8 cellular contexts compared by ENCODE assay signal in genomic region chr13:106532111-106532929, GRCh38.
A peak's percentile ranks its signal among the peaks of the same experiment; 100 is the strongest.
DNase-seq lines count a peak whose midpoint lies in the region; ATAC-seq and TF ChIP-seq lines count a peak whose summit lies in the region.

No MANE protein-coding gene starts in this region.

- no peaks in the 10 kb centered on the region for H3K9me3 Mint-ChIP-seq in stimulated activated naive B cell treated with anti-CD40 and anti-IgM and Interleukin-4, amounts not matched to agents 10 μg/mL and 1 μg/mL and 100 μg/mL, for 72 hours

- ATAC-seq in stimulated activated naive B cell treated with anti-CD40 and anti-IgM and Interleukin-4, amounts not matched to agents 10 μg/mL and 1 μg/mL and 100 μg/mL, for 72 hours (replicated peaks): no peak
- ATAC-seq in GM18520 (IDR thresholded peaks at IDR 0.05; ENCODE audit: unreplicated experiment) (no peak), GM18519 (IDR thresholded peaks at IDR 0.05; ENCODE audit: low FRiP score, unreplicated experiment) (no peak)

- H3K27ac ChIP-seq in angular gyrus (ENCODE audit: low read depth, low read length): peak overlapping the region; percentile 62

- H3K27ac Mint-ChIP-seq in stimulated activated naive B cell treated with anti-CD40 and anti-IgM and Interleukin-4, amounts not matched to agents 10 μg/mL and 1 μg/mL and 100 μg/mL, for 72 hours: no peak overlapping the region

- peak overlapping the region; percentile 51 for H3K4me3 ChIP-seq in HFF-Myc (replicated peaks; ENCODE audit: low read depth, low read length)

- no peak for DNase-seq in HFF-Myc (ENCODE audit: extremely low read depth, low read depth)
- peak; percentile 64 for DNase-seq in iris pigment epithelial cell (ENCODE audit: low read depth)
- DNase-seq in stimulated activated naive B cell treated with anti-CD40 and anti-IgM and Interleukin-4, amounts not matched to agents 10 μg/mL and 1 μg/mL and 100 μg/mL, for 72 hours: no peak
- DNase-seq in OCI-M2 (lab: John Stamatoyannopoulos, UW; ENCODE audit: unreplicated experiment): no peak
- DNase-seq in GM19238 (ENCODE audit: insufficient read length, low spot score): no peak

- no peaks in the 10 kb centered on the region for H3K36me3 Mint-ChIP-seq in stimulated activated naive B cell treated with anti-CD40 and anti-IgM and Interleukin-4, amounts not matched to agents 10 μg/mL and 1 μg/mL and 100 μg/mL, for 72 hours

- no peak for TF ChIP-seq CTCF in HFF-Myc (IDR thresholded peaks at IDR 0.05; ENCODE audit: low read depth, low read length, missing control alignments)

- H3K4me3 Mint-ChIP-seq in stimulated activated naive B cell treated with anti-CD40 and anti-IgM and Interleukin-4, amounts not matched to agents 10 μg/mL and 1 μg/mL and 100 μg/mL, for 72 hours: peak overlapping the region; percentile 30 to 35

- peaks cover 12 to 30% of the 10 kb centered on the region in 2 donors for H3K4me1 Mint-ChIP-seq in stimulated activated naive B cell treated with anti-CD40 and anti-IgM and Interleukin-4, amounts not matched to agents 10 μg/mL and 1 μg/mL and 100 μg/mL, for 72 hours

- peaks cover 37 to 59% of the 10 kb centered on the region in 2 donors for H3K27me3 Mint-ChIP-seq in stimulated activated naive B cell treated with anti-CD40 and anti-IgM and Interleukin-4, amounts not matched to agents 10 μg/mL and 1 μg/mL and 100 μg/mL, for 72 hours
